In genomic region chr17:74314877-74315276, GRCh38 we compare ENCODE assay signal across 9 cellular contexts. TPM values are rescaled to one million over a fixed set of nuclear protein-coding genes. Genes with fewer than 3 reads are reported as not detected.
"Had no signal": no experiment of that assay in that cellular context is flagged by ENCODE, and none has a peak within 500 bp of the region (broad histone marks: within the 10 kb centered on the region; RNA-seq: fewer than 3 reads in every experiment).

No MANE protein-coding gene starts in this region.

- DNase-seq: H9, HCEC 1CT, KBM-7 had no signal

- H3K4me3 ChIP-seq: GM23338 had no signal

- H3K4me2 ChIP-seq: GM23338 had no signal

- FAIRE-seq: H1, H54, HepG2 had no signal

RNA-seq across cellular contexts. Expression of gene KIF19, which starts 11.1 kb away (rescaled TPM):
- total RNA-seq: HepG2 had no signal
- polyA plus RNA-seq: HepG2 had no signal

RNA-seq across cellular contexts. Expression of gene DNAI2, which starts 40.8 kb away (rescaled TPM):
- total RNA-seq: GM23338, H9, HepG2, HT-29 had no signal
- polyA plus RNA-seq: HepG2, IgD-negative memory B cell had no signal

RNA-seq across cellular contexts. Expression of gene BTBD17, which starts 46.8 kb away (rescaled TPM):
- total RNA-seq: HepG2 had no signal
- polyA plus RNA-seq: HepG2, IgD-negative memory B cell had no signal

RNA-seq across cellular contexts. Expression of gene GPR142, which starts 52.4 kb away (rescaled TPM):
- total RNA-seq: GM23338, H1, HepG2 had no signal
- polyA plus RNA-seq: GM23338, HepG2, IgD-negative memory B cell had no signal
